11 cellular contexts compared by ENCODE assay signal in genomic region chr2:217903142-217903858, GRCh38.
A peak's percentile ranks its signal among the peaks of the same experiment; 100 is the strongest.
DNase-seq lines count a peak whose midpoint lies in the region; ATAC-seq and TF ChIP-seq lines count a peak whose summit lies in the region.
"Had no signal": no experiment of that assay in that cellular context is flagged by ENCODE, and none has a peak within 500 bp of the region (broad histone marks: within the 10 kb centered on the region; RNA-seq: fewer than 3 reads in every experiment).

No MANE protein-coding gene starts in this region.

- H3K4me3 ChIP-seq in ovary (no peak overlapping the region), upper lobe of right lung (peak overlapping the region; percentile 23)
- H3K4me3 ChIP-seq: SK-N-MC had no signal

- H3K27me3 ChIP-seq in ovary (no peaks in the 10 kb centered on the region), upper lobe of right lung (no peaks in the 10 kb centered on the region)

- WGBS in ovary, 3 donors, result 47 to 55% (median 55%) methylated on average over 8 of the region's 8 CpGs

- H3K9me3 ChIP-seq in ovary, result no peaks in the 10 kb centered on the region
- no peaks in the 10 kb centered on the region for H3K9me3 ChIP-seq in upper lobe of right lung

- peaks cover 57% of the 10 kb centered on the region for H3K4me1 ChIP-seq in ovary (ENCODE audit: insufficient read depth)
- peaks cover 100% of the 10 kb centered on the region for H3K4me1 ChIP-seq in upper lobe of right lung

- TF ChIP-seq CTCF in ovary (IDR thresholded peaks at IDR 0.05) (no peak), upper lobe of right lung (IDR thresholded peaks at IDR 0.05) (no peak)

- no peaks in the 10 kb centered on the region for H3K36me3 ChIP-seq in ovary
- H3K36me3 ChIP-seq in upper lobe of right lung, result peaks cover 34% of the 10 kb centered on the region

- H3K4me3 Mint-ChIP-seq in activated CD8-positive, alpha-beta memory T cell treated with anti-CD3 and anti-CD28 coated beads, Interleukin-2, amount 10 ng/mL, durations not matched to agents 7 days and 5 days, result no peak overlapping the region

- H3K27ac ChIP-seq in epithelial cell of prostate (peak overlapping the region; percentile 32), ovary (peak overlapping the region; percentile 54 to 97), upper lobe of right lung (peak overlapping the region; percentile 90)
- H3K27ac ChIP-seq: SK-N-MC had no signal

- peaks cover 23% of the 10 kb centered on the region for H3K4me1 Mint-ChIP-seq in activated CD8-positive, alpha-beta memory T cell treated with anti-CD3 and anti-CD28 coated beads, Interleukin-2, amount 10 ng/mL, durations not matched to agents 7 days and 5 days

- H3K27me3 Mint-ChIP-seq in activated CD8-positive, alpha-beta memory T cell treated with anti-CD3 and anti-CD28 coated beads, Interleukin-2, amount 10 ng/mL, durations not matched to agents 7 days and 5 days, result peaks cover 37% of the 10 kb centered on the region

- no peak for TF ChIP-seq POLR2A in ovary (IDR thresholded peaks at IDR 0.05)

- CTCF ChIA-PET in activated CD8-positive, alpha-beta memory T cell treated with anti-CD3 and anti-CD28 coated beads, Interleukin-2, amount 10 ng/mL, durations not matched to agents 7 days and 5 days (lab: Charles Lee), result interaction anchor here (1.3 to 1.4 kb wide), 2 partner anchors 17 to 118 kb away, joined by 3 to 5 read pairs; no protein-coding TSS in a partner anchor

- no peak for ATAC-seq in activated CD8-positive, alpha-beta memory T cell treated with anti-CD3 and anti-CD28 coated beads, Interleukin-2, amount 10 ng/mL, durations not matched to agents 7 days and 5 days
- ATAC-seq in upper lobe of right lung (no peak), HG02870 (IDR thresholded peaks at IDR 0.05; ENCODE audit: unreplicated experiment) (no peak)

- DNase-seq in activated CD8-positive, alpha-beta memory T cell treated with anti-CD3 and anti-CD28 coated beads, Interleukin-2, amount 10 ng/mL, durations not matched to agents 7 days and 5 days, result no peak
- no peak for DNase-seq in activated CD8-positive, alpha-beta memory T cell treated with anti-CD3 and anti-CD28 coated beads for 24 hours
- no peak for DNase-seq in epithelial cell of prostate (ENCODE audit: low read depth, low spot score)
- DNase-seq in ovary, result no peak
- no peak for DNase-seq in upper lobe of right lung
- no peak for DNase-seq in stimulated activated CD4-positive, alpha-beta T cell treated with anti-CD3 and anti-CD28 coated beads, Interleukin-2, amount 100 ng/mL, for 24 hours
- no peak for DNase-seq in NCI-H526 treated with DMSO at 0.1 percent for 48 hours (lab: John Stamatoyannopoulos, UW)
- DNase-seq: activated naive CD4-positive, alpha-beta T cell; NCI-H1092 had no signal

- TF ChIP-seq EP300 in ovary (IDR thresholded peaks at IDR 0.05), result no peak

- H3K36me3 Mint-ChIP-seq in activated CD8-positive, alpha-beta memory T cell treated with anti-CD3 and anti-CD28 coated beads, Interleukin-2, amount 10 ng/mL, durations not matched to agents 7 days and 5 days, result no peaks in the 10 kb centered on the region

- H3K27ac Mint-ChIP-seq in activated CD8-positive, alpha-beta memory T cell treated with anti-CD3 and anti-CD28 coated beads, Interleukin-2, amount 10 ng/mL, durations not matched to agents 7 days and 5 days, result peak overlapping the region; percentile 64

- intact Hi-C loops in ovary (cut with DNase I) (loop anchor here in 2 of 4 donors (5.0 to 10.0 kb wide), 2 partner anchors 72 to 74 kb away; no protein-coding TSS in a partner anchor), upper lobe of right lung (cut with DNase I) (no loop called here)

- H3K9me3 Mint-ChIP-seq in activated CD8-positive, alpha-beta memory T cell treated with anti-CD3 and anti-CD28 coated beads, Interleukin-2, amount 10 ng/mL, durations not matched to agents 7 days and 5 days (ENCODE audit: low read depth), result no peaks in the 10 kb centered on the region

Comparison
In these comparisons a context has a peak if more than half of its experiments do, and no peak if none do; other contexts are left out.
1. H3K27ac ChIP-seq: peak in every context shown above with its lines; median percentile 90 in upper lobe of right lung; 76 in ovary; 32 in epithelial cell of prostate.